In the genomic region with DNA sequence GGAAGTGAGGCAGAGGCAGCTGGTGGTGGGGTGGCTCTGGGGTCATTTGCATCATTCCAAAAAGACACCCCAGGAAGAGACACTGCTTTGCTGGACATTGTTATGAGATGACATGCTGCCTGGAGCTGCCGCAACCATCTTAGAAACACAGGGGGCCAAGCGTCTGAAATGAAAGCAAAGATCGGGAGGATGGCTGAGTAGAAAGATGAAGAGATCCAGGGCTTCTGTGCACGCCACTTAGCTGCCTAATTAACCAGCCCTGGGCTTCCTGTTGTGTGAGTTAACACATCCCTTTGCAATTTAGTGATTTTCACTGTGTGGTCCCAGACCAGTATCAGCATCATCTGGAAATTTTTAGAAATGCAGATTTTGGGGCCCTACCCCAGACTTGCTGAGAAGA, we compare ENCODE assay signal across 22 cellular contexts.
"Had no signal": no experiment of that assay in that cellular context is flagged by ENCODE, and none has a peak within 500 bp of the region (broad histone marks: within the 10 kb centered on the region; RNA-seq: fewer than 3 reads in every experiment).

No MANE protein-coding gene starts in this region.

- H3K4me1 ChIP-seq: esophagus squamous epithelium, left lung, lower lobe of right lung, sigmoid colon, stomach, transverse colon had no signal

- H3K27me3 ChIP-seq: left lung, neutrophil, sigmoid colon, stomach, transverse colon had no signal

- DNase-seq: effector memory CD4-positive, alpha-beta T cell; esophagus squamous epithelium; foreskin fibroblast; immature natural killer cell; left lung; lower lobe of right lung; mesenchymal stem cell; naive B cell; nephron progenitor cell; posterior cingulate gyrus; sigmoid colon; stimulated activated CD4-positive, alpha-beta T cell treated with anti-CD3 and anti-CD28 coated beads, Interleukin-2, amount 100 ng/mL, for 24 hours; stimulated activated CD4-positive, alpha-beta T cell treated with anti-CD3 and anti-CD28 coated beads, Interleukin-4, amount 100 ng/mL, for 4 hours; stimulated activated naive CD4-positive, alpha-beta T cell; stomach; substantia nigra; transverse colon had no signal

- H3K27ac Mint-ChIP-seq: naive B cell, nephron progenitor cell had no signal

- H3K4me3 ChIP-seq: coronary artery, esophagus squamous epithelium, left lung, lower lobe of right lung, sigmoid colon, skin epidermis, stomach, thoracic aorta, transverse colon had no signal

- H3K27ac ChIP-seq: coronary artery, epithelial cell of prostate, esophagus squamous epithelium, left lung, lower lobe of right lung, neutrophil, sigmoid colon, skin epidermis, stomach, thoracic aorta, transverse colon had no signal

- H3K9me3 ChIP-seq: esophagus squamous epithelium, left lung, lower lobe of right lung, neutrophil, stomach, thoracic aorta, transverse colon had no signal

- H3K4me1 Mint-ChIP-seq: immature natural killer cell, naive B cell, nephron progenitor cell had no signal

- ATAC-seq: left lung had no signal

- H3K9me3 Mint-ChIP-seq: immature natural killer cell, nephron progenitor cell had no signal

- H3K4me3 Mint-ChIP-seq: immature natural killer cell, naive B cell, nephron progenitor cell had no signal

- H3K27me3 Mint-ChIP-seq: naive B cell had no signal
